9 cellular contexts compared by ENCODE assay signal in the genomic region with DNA sequence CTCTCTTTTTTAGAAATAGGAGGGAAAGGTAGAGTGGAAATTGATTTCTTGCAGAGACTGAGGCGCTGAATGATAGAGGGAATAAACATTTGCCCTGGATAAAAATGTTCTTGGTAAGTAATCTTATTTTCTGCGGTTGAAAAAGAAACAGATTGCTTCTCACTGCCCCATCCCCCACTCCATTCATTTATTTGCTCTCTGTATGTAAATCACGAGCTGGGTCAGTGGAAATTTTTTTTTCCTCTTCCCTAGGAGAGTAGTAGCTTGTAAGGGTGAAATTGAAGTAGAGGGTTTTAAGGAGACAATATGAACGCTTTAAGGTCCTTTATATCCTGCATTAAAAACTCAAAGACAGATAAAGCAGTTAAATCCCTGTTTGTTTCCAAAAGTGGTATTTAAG. TPM values are rescaled to one million over a fixed set of nuclear protein-coding genes. Genes with fewer than 3 reads are reported as not detected.
DNase-seq lines count a peak whose midpoint lies in the region; ATAC-seq and TF ChIP-seq lines count a peak whose summit lies in the region.
"Had no signal": no experiment of that assay in that cellular context is flagged by ENCODE, and none has a peak within 500 bp of the region (broad histone marks: within the 10 kb centered on the region; RNA-seq: fewer than 3 reads in every experiment).

No MANE protein-coding gene starts in this region.

- no peaks in the 10 kb centered on the region for H3K36me3 Mint-ChIP-seq in H9 (ENCODE audit: insufficient read depth in 1 of 3, low read depth in 3 of 3)

- H3K4ac ChIP-seq in H9 (ENCODE audit: low read depth, low read length): no peak overlapping the region

- no CpG with 5 or more reads among the region's 4 CpGs for WGBS in H9 (ENCODE audit: extremely low coverage, insufficient read length, low lambda C conversion rate)
- 2 to 4% methylated on average over 4 of the region's 4 CpGs for WGBS in sigmoid colon, 2 donors

- H3K9ac ChIP-seq in H9 (ENCODE audit: extremely low read depth, insufficient read length, low read length) (no peak overlapping the region), NT2/D1 (ENCODE audit: insufficient read length, low read depth) (peak overlapping the region; percentile 46)

- H3K36me3 ChIP-seq in NT2/D1 (ENCODE audit: insufficient read depth, insufficient read length, low read length): no peaks in the 10 kb centered on the region
- H3K36me3 ChIP-seq in sigmoid colon: no peaks in the 10 kb centered on the region

- H2BK12ac ChIP-seq in H9 (ENCODE audit: insufficient read length, low read depth, low read length): no peak overlapping the region

- H3K79me2 ChIP-seq in H9 (ENCODE audit: insufficient read depth, low read length): no peaks in the 10 kb centered on the region

- no peak overlapping the region for H2AK5ac ChIP-seq in H9 (ENCODE audit: insufficient read length, low read length)

- H2BK5ac ChIP-seq in H9 (ENCODE audit: insufficient read length, low read length): no peak overlapping the region

- H3K9me3 ChIP-seq in H9 (ENCODE audit: control insufficient read depth, low read depth, low read length) (no peaks in the 10 kb centered on the region), NT2/D1 (ENCODE audit: insufficient read depth, low read length) (no peaks in the 10 kb centered on the region), sigmoid colon (no peaks in the 10 kb centered on the region)

- TF ChIP-seq CTCF in H9 (conservative IDR thresholded peaks at IDR 0.05) (no peak), fibroblast of villous mesenchyme (IDR thresholded peaks at IDR 0.05; ENCODE audit: insufficient read depth, low read depth, low read length) (no peak), sigmoid colon (IDR thresholded peaks at IDR 0.05) (no peak)

- no peak overlapping the region for H4K91ac ChIP-seq in H9 (ENCODE audit: insufficient read length, low read depth, low read length)

- H3T11ph ChIP-seq in H9 (ENCODE audit: low read length): no peak overlapping the region

- H3K27me3 ChIP-seq in H9 (ENCODE audit: insufficient read depth, low read length) (peaks cover 20% of the 10 kb centered on the region; the same call in 1 of the 2 replicates), NT2/D1 (ENCODE audit: insufficient read depth, insufficient read length) (peaks cover 44% of the 10 kb centered on the region), sigmoid colon (peaks cover 3 to 57% (median 7%) of the 10 kb centered on the region in 3 donors)

- H3K4me1 ChIP-seq in H9 (ENCODE audit: insufficient read depth, low read length) (no peaks in the 10 kb centered on the region), NT2/D1 (ENCODE audit: insufficient read depth, insufficient read length) (no peaks in the 10 kb centered on the region), sigmoid colon (peaks cover 0 to 26% (median 22%) of the 10 kb centered on the region in 4 donors)

- H2BK120ac ChIP-seq in H9 (ENCODE audit: low read depth, low read length, poor library complexity, severe bottlenecking): no peak overlapping the region

- intact Hi-C loops in sigmoid colon (cut with DNase I): no loop called here

- no peak for ATAC-seq in GM21526 (IDR thresholded peaks at IDR 0.05; ENCODE audit: low FRiP score, unreplicated experiment)
- ATAC-seq in HG02610 (IDR thresholded peaks at IDR 0.05; ENCODE audit: unreplicated experiment): no peak
- no peak for ATAC-seq in GM18858 (IDR thresholded peaks at IDR 0.05; ENCODE audit: unreplicated experiment)
- ATAC-seq in HG03135 (IDR thresholded peaks at IDR 0.05; ENCODE audit: unreplicated experiment): no peak

- H3K4me3 Mint-ChIP-seq in H9: peak overlapping the region; percentile 81 to 99

- no peaks in the 10 kb centered on the region for H3K9me3 Mint-ChIP-seq in H9

- no peak overlapping the region for H2BK20ac ChIP-seq in H9 (ENCODE audit: low read depth, low read length, poor library complexity, severe bottlenecking)

- no peak overlapping the region for H3K56ac ChIP-seq in H9 (ENCODE audit: insufficient read length, low read depth, low read length)

- H3K18ac ChIP-seq in H9 (ENCODE audit: insufficient read length, low read depth, low read length): no peak overlapping the region

- H3K23me2 ChIP-seq in H9 (ENCODE audit: insufficient read length, low read depth, low read length, poor library complexity, severe bottlenecking): peaks cover 33% of the 10 kb centered on the region

- no peak overlapping the region for H4K5ac ChIP-seq in H9 (ENCODE audit: insufficient read length, low read depth, low read length)

- DNase-seq in H9: no peak
- no peak for DNase-seq in NT2/D1 (ENCODE audit: low read depth, low spot score)
- DNase-seq in fibroblast of villous mesenchyme (ENCODE audit: low read depth): no peak
- DNase-seq in sigmoid colon: no peak
- DNase-seq: activated gamma-delta T cell treated with Interleukin-2 at 50 U/mL for 16 hours had no signal

- peak overlapping the region; percentile 95 for H3K4me2 ChIP-seq in H9 (ENCODE audit: insufficient read depth, insufficient read length, low read length)

- H4K8ac ChIP-seq in H9 (replicated peaks; ENCODE audit: insufficient read length, low read depth, low read length): no peak overlapping the region

- H2AFZ ChIP-seq in H9 (ENCODE audit: low read length): no peak overlapping the region

- peak overlapping the region; percentile 64 for H3K4me3 ChIP-seq in NT2/D1 (ENCODE audit: insufficient read length, low read depth)
- H3K4me3 ChIP-seq in fibroblast of villous mesenchyme (ENCODE audit: low read depth, low read length): peak overlapping the region; percentile 36
- H3K4me3 ChIP-seq in sigmoid colon: peak overlapping the region in 3 of 4 donors; percentile 38 to 45 (median 40)

- no peaks in the 10 kb centered on the region for H3K79me1 ChIP-seq in H9 (ENCODE audit: insufficient read depth, low read depth, low read length, poor library complexity, severe bottlenecking)

- H3K27ac Mint-ChIP-seq in H9: peak overlapping the region in 2 of 3 experiments; percentile 50 to 97; a peak in 4 of 7 replicates

- no peak overlapping the region for H3K14ac ChIP-seq in H9 (ENCODE audit: insufficient read depth, low read length)

- H2BK15ac ChIP-seq in H9 (ENCODE audit: low read depth, low read length): no peak overlapping the region

- H4K20me1 ChIP-seq in H9 (ENCODE audit: control insufficient read depth, insufficient read depth, insufficient read length): no peaks in the 10 kb centered on the region

- peaks cover 66% of the 10 kb centered on the region for H3K27me3 Mint-ChIP-seq in H9 (ENCODE audit: low read depth)

- no peak for TF ChIP-seq EP300 in sigmoid colon (IDR thresholded peaks at IDR 0.05)

- peaks cover 45 to 46% of the 10 kb centered on the region in 2 experiments for H3K4me1 Mint-ChIP-seq in H9

- H3K27ac ChIP-seq in H9 (ENCODE audit: insufficient read length, low read depth, low read length) (no peak overlapping the region), sigmoid colon (peak overlapping the region in 1 of 4 donors; percentile 63)

- no peak for TF ChIP-seq POLR2A in sigmoid colon (IDR thresholded peaks at IDR 0.05)

- no peak overlapping the region for H3K23ac ChIP-seq in H9 (ENCODE audit: insufficient read length, low read depth, low read length)

RNA-seq across cellular contexts. Expression of gene BRINP3, which starts 1.4 kb away (rescaled TPM):
- not detected in 2 replicates for total RNA-seq in H9 (2021)
- not detected in 2 replicates for total RNA-seq in fibroblast of villous mesenchyme
- total RNA-seq in sigmoid colon: 1 to 10 TPM in 1 of 4 donors, under 1 TPM in 2, not detected in 1; 0.16 to 2.2 (median 0.36) TPM
- polyA plus RNA-seq in sigmoid colon: 1 to 10 TPM; 2.4 to 3.7 (median 3.2) TPM
